In the genomic region with DNA sequence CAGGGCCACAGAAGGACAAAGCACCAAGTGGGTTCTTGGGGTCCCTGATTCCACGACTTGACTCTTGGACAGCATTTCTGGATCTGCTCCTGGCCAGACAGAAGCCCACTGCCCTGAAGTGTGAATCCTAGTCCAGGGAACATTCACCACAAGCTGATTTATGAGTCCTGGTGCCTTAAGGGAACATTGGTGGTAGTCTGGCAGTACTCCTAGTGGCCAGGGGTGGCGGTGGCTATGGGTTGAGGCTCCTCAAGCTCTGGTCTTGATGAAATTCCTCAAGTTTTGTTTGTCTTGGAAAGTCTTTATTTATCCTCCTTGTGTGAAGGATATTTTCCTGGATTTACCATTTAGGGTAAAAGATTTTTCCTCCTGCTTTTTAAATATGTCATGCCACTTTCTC, we compare ENCODE assay signal across 22 cellular contexts.
DNase-seq lines count a peak whose midpoint lies in the region; ATAC-seq and TF ChIP-seq lines count a peak whose summit lies in the region.
"Had no signal": no experiment of that assay in that cellular context is flagged by ENCODE, and none has a peak within 500 bp of the region (broad histone marks: within the 10 kb centered on the region; RNA-seq: fewer than 3 reads in every experiment).

No MANE protein-coding gene starts in this region.

- H3K27me3 Mint-ChIP-seq in GM23338 (ENCODE audit: insufficient read depth, low read depth, poor library complexity), result no peaks in the 10 kb centered on the region
- H3K27me3 Mint-ChIP-seq: activated naive CD8-positive, alpha-beta T cell treated with anti-CD3 and anti-CD28 coated beads for 36 hours had no signal

- H3K9me3 Mint-ChIP-seq in GM23338, result peaks cover 6% of the 10 kb centered on the region; the same call in 1 of the 3 replicates

- H3K4me3 ChIP-seq in GM12864 (ENCODE audit: low read depth, low read length), result no peak overlapping the region
- H3K4me3 ChIP-seq in GM23338, result no peak overlapping the region
- H3K4me3 ChIP-seq in mesendoderm (ENCODE audit: low read length), result no peak overlapping the region
- H3K4me3 ChIP-seq: esophagus squamous epithelium, left ventricle myocardium inferior, prostate gland, skin epidermis, thoracic aorta had no signal

- peaks cover 5% of the 10 kb centered on the region; the same call in 2 of the 3 replicates for H3K36me3 Mint-ChIP-seq in GM23338 (ENCODE audit: low read depth)
- H3K36me3 Mint-ChIP-seq: activated naive CD8-positive, alpha-beta T cell treated with anti-CD3 and anti-CD28 coated beads for 36 hours; CD8-positive, alpha-beta T cell had no signal

- no peak overlapping the region for H3K4ac ChIP-seq in mesendoderm (ENCODE audit: low read depth, low read length)

- peaks cover 2% of the 10 kb centered on the region for H3K9me2 ChIP-seq in GM23338 (ENCODE audit: insufficient read depth)

- no peak overlapping the region for H2AFZ ChIP-seq in GM23338

- no peaks in the 10 kb centered on the region for H4K20me1 ChIP-seq in GM23338 (replicated peaks; ENCODE audit: insufficient read depth)

- peak; percentile 35; the same call in 1 of the 3 replicates for ATAC-seq in GM23338
- ATAC-seq: CD8-positive, alpha-beta T cell had no signal

- H3K36me3 ChIP-seq in GM23338 (ENCODE audit: insufficient read depth), result no peaks in the 10 kb centered on the region
- no peaks in the 10 kb centered on the region for H3K36me3 ChIP-seq in mesendoderm (ENCODE audit: control insufficient read depth, insufficient read depth, low read length)
- H3K36me3 ChIP-seq: esophagus squamous epithelium, left ventricle myocardium inferior, prostate gland, thoracic aorta had no signal

- H3K4me1 Mint-ChIP-seq in GM23338, result peaks cover 6% of the 10 kb centered on the region
- H3K4me1 Mint-ChIP-seq: activated naive CD8-positive, alpha-beta T cell treated with anti-CD3 and anti-CD28 coated beads for 36 hours had no signal

- H3K9ac ChIP-seq in mesendoderm (ENCODE audit: low read length), result no peak overlapping the region

- H2AK5ac ChIP-seq in mesendoderm (ENCODE audit: low read length), result no peak overlapping the region

- no peak overlapping the region for H3K56ac ChIP-seq in mesendoderm (ENCODE audit: low read length)

- H3K4me2 ChIP-seq in GM23338 (no peak overlapping the region), mesendoderm (ENCODE audit: low read length) (no peak overlapping the region)

- no peak overlapping the region for H3K23ac ChIP-seq in mesendoderm (ENCODE audit: low read length)

- no peaks in the 10 kb centered on the region for H3K79me1 ChIP-seq in mesendoderm (ENCODE audit: low read length)

- DNase-seq in GM12864 (ENCODE audit: low read depth), result no peak
- peak; percentile 49 for DNase-seq in GM23338 (ENCODE audit: low spot score)
- DNase-seq in RKO (ENCODE audit: low spot score), result peak; percentile 7
- peak; percentile 34 for DNase-seq in mesendoderm
- no peak for DNase-seq in mesenteric fat pad (ENCODE audit: low spot score)
- no peak for DNase-seq in G401 (ENCODE audit: low spot score)
- no peak for DNase-seq in NCI-H1105 (lab: John Stamatoyannopoulos, UW)
- DNase-seq: activated CD8-positive, alpha-beta memory T cell treated with anti-CD3 and anti-CD28 coated beads, Interleukin-2, amount 50 U/mL, for 4 hours; activated naive CD8-positive, alpha-beta T cell treated with anti-CD3 and anti-CD28 coated beads for 36 hours; CD8-positive, alpha-beta T cell; effector memory CD4-positive, alpha-beta T cell; esophagus squamous epithelium; Kasumi-1; left ventricle myocardium inferior; NCI-H1105 treated with DMSO at 0.1 percent for 48 hours; NCI-H2081 treated with DMSO at 0.1 percent for 48 hours; stimulated activated CD4-positive, alpha-beta T cell treated with anti-CD3 and anti-CD28 coated beads, Interleukin-2, amount 100 ng/mL, for 24 hours; stimulated activated naive CD4-positive, alpha-beta T cell had no signal

- H3K27ac ChIP-seq in GM23338 (ENCODE audit: low read depth), result no peak overlapping the region
- H3K27ac ChIP-seq in mesendoderm (ENCODE audit: low read depth, low read length), result no peak overlapping the region
- H3K27ac ChIP-seq: esophagus squamous epithelium, left ventricle myocardium inferior, prostate gland, skin epidermis, thoracic aorta had no signal

- no peaks in the 10 kb centered on the region for H3F3A ChIP-seq in GM23338 (replicated peaks; ENCODE audit: low read depth)

- no peaks in the 10 kb centered on the region for H3K79me2 ChIP-seq in GM23338 (replicated peaks; ENCODE audit: insufficient read depth)
- no peaks in the 10 kb centered on the region for H3K79me2 ChIP-seq in mesendoderm (ENCODE audit: control insufficient read depth, insufficient read depth, low read length)

- in situ Hi-C loops in G401 (cut with HindIII; ENCODE audit: low sequenced_read_pairs), result no loop called here

- H3K27me3 ChIP-seq in GM23338 (ENCODE audit: insufficient read depth) (no peaks in the 10 kb centered on the region), mesendoderm (ENCODE audit: insufficient read depth, low read length, poor library complexity) (no peaks in the 10 kb centered on the region)
- H3K27me3 ChIP-seq: esophagus squamous epithelium had no signal

- no peak overlapping the region for H4K8ac ChIP-seq in mesendoderm (ENCODE audit: low read depth, low read length)

- no CpG with 5 or more reads among the region's 2 CpGs for WGBS in mesendoderm (ENCODE audit: extremely low coverage, insufficient coverage, low lambda C conversion rate)

- H3K4me1 ChIP-seq in GM23338 (ENCODE audit: insufficient read depth), result no peaks in the 10 kb centered on the region
- H3K4me1 ChIP-seq in mesendoderm (ENCODE audit: control insufficient read depth, low read depth, low read length), result no peaks in the 10 kb centered on the region
- H3K4me1 ChIP-seq: esophagus squamous epithelium, left ventricle myocardium inferior, prostate gland had no signal

- H3K18ac ChIP-seq in mesendoderm (ENCODE audit: low read length), result no peak overlapping the region

- H2BK5ac ChIP-seq in mesendoderm (ENCODE audit: low read length), result no peak overlapping the region

- no peak overlapping the region for H3K4me3 Mint-ChIP-seq in GM23338
- H3K4me3 Mint-ChIP-seq: activated naive CD8-positive, alpha-beta T cell treated with anti-CD3 and anti-CD28 coated beads for 36 hours; CD8-positive, alpha-beta T cell had no signal

- no peak overlapping the region for H2BK120ac ChIP-seq in mesendoderm (ENCODE audit: low read depth, low read length)

- no peak overlapping the region for H2BK15ac ChIP-seq in mesendoderm (replicated peaks; ENCODE audit: low read depth)

- H3K27ac Mint-ChIP-seq in GM23338, result no peak overlapping the region
- H3K27ac Mint-ChIP-seq: activated naive CD8-positive, alpha-beta T cell treated with anti-CD3 and anti-CD28 coated beads for 36 hours; activated T-helper 2 cell treated with anti-CD3 and anti-CD28 coated beads, Interferon-gamma antibody, Interleukin-2, Interleukin-4, amounts not matched to agents 10 μg/mL and 5 μg/mL and 100 μg/mL, durations not matched to agents 14 hours and 24 hours and 36 hours; CD8-positive, alpha-beta T cell had no signal

- no peak overlapping the region for H4K5ac ChIP-seq in mesendoderm (ENCODE audit: low read length)

- TF ChIP-seq CTCF in GM12864 (IDR thresholded peaks at IDR 0.05; ENCODE audit: low read depth, low read length, missing control alignments) (peak; percentile 45), GM23338 (conservative IDR thresholded peaks at IDR 0.05; ENCODE audit: low read depth in 2 of 2) (peak; percentile 46 to 56)

Comparison
In these comparisons a context has a peak if more than half of its experiments do, and no peak if none do; other contexts are left out.
1. DNase-seq: peak in GM23338 (single experiment), RKO (single experiment) and mesendoderm (single experiment); none in GM12864 (single experiment), mesenteric fat pad (single experiment), G401 (single experiment) and NCI-H1105 (single experiment).